Comparison of ENCODE assay signal across 8 cellular contexts in the genomic region with DNA sequence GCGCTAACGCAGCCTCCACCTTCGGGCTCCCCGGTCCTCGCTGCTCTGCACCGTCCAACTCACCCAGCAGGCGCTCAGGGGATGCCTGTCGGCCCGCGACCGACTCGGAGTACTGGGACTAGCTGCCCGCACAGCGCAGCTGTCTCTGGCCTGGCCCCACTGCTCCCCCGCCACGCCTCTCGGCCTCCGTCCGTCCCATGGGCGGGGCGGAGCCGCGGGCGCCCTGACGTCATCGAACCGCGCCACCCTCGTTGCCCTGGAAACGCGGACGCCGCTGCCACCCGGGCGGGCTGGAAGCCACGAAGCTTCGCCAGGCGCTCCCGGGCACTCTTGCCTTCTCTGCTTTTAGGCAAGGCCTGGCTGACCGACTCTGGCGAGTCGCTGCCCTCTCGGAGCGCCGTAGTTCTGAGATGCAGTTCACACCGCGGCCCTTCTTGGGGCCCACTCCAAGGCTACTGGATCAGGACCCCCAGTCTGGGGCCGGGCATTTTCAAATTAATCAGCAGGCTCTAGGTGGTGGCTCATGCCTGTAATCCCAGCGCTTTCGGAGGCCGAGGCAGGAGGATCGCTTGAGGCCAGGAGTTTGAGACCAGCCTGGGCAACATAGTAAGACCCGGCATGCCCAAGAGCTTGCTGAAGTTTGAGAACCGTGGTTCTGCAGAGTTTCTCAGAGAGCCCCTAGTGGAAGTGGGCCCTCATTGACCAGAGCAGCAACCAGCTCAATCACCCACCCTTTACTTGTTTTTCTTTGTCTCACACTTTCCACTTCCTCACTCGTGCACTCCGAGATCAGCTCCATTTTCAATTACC. TPM values are rescaled to one million over a fixed set of nuclear protein-coding genes. Genes with fewer than 3 reads are reported as not detected.
DNase-seq lines count a peak whose midpoint lies in the region; ATAC-seq, FAIRE-seq and TF ChIP-seq lines count a peak whose summit lies in the region.

No MANE protein-coding gene starts in this region.

- ATAC-seq in HG02759 (IDR thresholded peaks at IDR 0.05; ENCODE audit: unreplicated experiment) (peak; percentile 96), upper lobe of right lung (peak; percentile 99)
- peak; percentile 96 for ATAC-seq in activated naive CD8-positive, alpha-beta T cell treated with anti-CD3 and anti-CD28 coated beads, Interleukin-2, amount 50 U/mL, for 24 hours

- no peaks in the 10 kb centered on the region for H3K79me2 ChIP-seq in SU-DHL-6 (ENCODE audit: insufficient read depth, low read length)

- peak overlapping the region; percentile 68 for H3K9ac ChIP-seq in SU-DHL-6 (ENCODE audit: low read length)

- no peaks in the 10 kb centered on the region for H3K9me2 ChIP-seq in SU-DHL-6 (replicated peaks; ENCODE audit: insufficient read depth, low read length)

- H3K9me3 ChIP-seq in SU-DHL-6 (ENCODE audit: insufficient read depth, low read length) (no peaks in the 10 kb centered on the region), upper lobe of right lung (no peaks in the 10 kb centered on the region)

- TF ChIP-seq POLR2A in GM12892 (IDR thresholded peaks at IDR 0.05; ENCODE audit: low read depth, low read length) = peak; percentile 74; the same call in 1 of the 2 replicates

- H3K27ac ChIP-seq in SU-DHL-6 (ENCODE audit: low read depth, low read length) (no peak overlapping the region), upper lobe of right lung (peak overlapping the region; percentile 88)

- peaks cover 2% of the 10 kb centered on the region for H3K36me3 Mint-ChIP-seq in activated naive CD8-positive, alpha-beta T cell treated with anti-CD3 and anti-CD28 coated beads, Interleukin-2, amount 50 U/mL, for 24 hours (ENCODE audit: low read depth)

- peak overlapping the region; percentile 70 for H3K4me2 ChIP-seq in SU-DHL-6 (ENCODE audit: low read depth, low read length, poor library complexity, severe bottlenecking)

- peak overlapping the region; percentile 57 for H3K4me3 ChIP-seq in SU-DHL-6 (ENCODE audit: insufficient read depth, low read length, poor library complexity, severe bottlenecking)
- H3K4me3 ChIP-seq in upper lobe of right lung = peak overlapping the region; percentile 72

- peak overlapping the region; percentile 29 for H2AFZ ChIP-seq in SU-DHL-6 (ENCODE audit: low read depth, low read length, severe bottlenecking)

- H3K4me1 Mint-ChIP-seq in activated naive CD8-positive, alpha-beta T cell treated with anti-CD3 and anti-CD28 coated beads, Interleukin-2, amount 50 U/mL, for 24 hours = peaks cover 32% of the 10 kb centered on the region

- H3K27me3 Mint-ChIP-seq in activated naive CD8-positive, alpha-beta T cell treated with anti-CD3 and anti-CD28 coated beads, Interleukin-2, amount 50 U/mL, for 24 hours = no peaks in the 10 kb centered on the region

- DNase-seq in GM12892 (ENCODE audit: insufficient read length) = peak; percentile 90
- DNase-seq in NCI-H1105 treated with DMSO at 0.1 percent for 48 hours (lab: John Stamatoyannopoulos, UW) = peak; percentile 55
- peak; percentile 95 for DNase-seq in activated naive CD8-positive, alpha-beta T cell treated with anti-CD3 and anti-CD28 coated beads, Interleukin-2, amount 50 U/mL, for 24 hours
- DNase-seq in cardiac septum (ENCODE audit: low spot score) = peak; percentile 96
- peak; percentile 79 to 98 (median 91) for DNase-seq in posterior cingulate gyrus
- peak; percentile 94 for DNase-seq in upper lobe of right lung

- peak overlapping the region; percentile 91 for H3K4me3 Mint-ChIP-seq in activated naive CD8-positive, alpha-beta T cell treated with anti-CD3 and anti-CD28 coated beads, Interleukin-2, amount 50 U/mL, for 24 hours

- peaks cover 17% of the 10 kb centered on the region for H3K4me1 ChIP-seq in upper lobe of right lung

- peak; percentile 10 for TF ChIP-seq CTCF in SU-DHL-6 (IDR thresholded peaks at IDR 0.05; ENCODE audit: insufficient read depth, low read length, poor library complexity, severe bottlenecking)
- TF ChIP-seq CTCF in upper lobe of right lung (IDR thresholded peaks at IDR 0.05) = peak; percentile 20

- no peaks in the 10 kb centered on the region for H3K9me3 Mint-ChIP-seq in activated naive CD8-positive, alpha-beta T cell treated with anti-CD3 and anti-CD28 coated beads, Interleukin-2, amount 50 U/mL, for 24 hours

- H3K27me3 ChIP-seq in SU-DHL-6 (ENCODE audit: low read length) (no peaks in the 10 kb centered on the region), upper lobe of right lung (no peaks in the 10 kb centered on the region)

- H3K36me3 ChIP-seq in SU-DHL-6 (ENCODE audit: low read length) (no peaks in the 10 kb centered on the region), upper lobe of right lung (no peaks in the 10 kb centered on the region)

- intact Hi-C loops in cardiac septum (cut with DNase I) (no loop called here), posterior cingulate gyrus (cut with DNase I) (loop anchor here (1.0 kb wide), 1 partner anchor 12 kb away; a partner anchor contains a TSS), upper lobe of right lung (cut with DNase I) (no loop called here)

- peak overlapping the region; percentile 82 for H3K27ac Mint-ChIP-seq in activated naive CD8-positive, alpha-beta T cell treated with anti-CD3 and anti-CD28 coated beads, Interleukin-2, amount 50 U/mL, for 24 hours

- no peaks in the 10 kb centered on the region for H3F3A ChIP-seq in SU-DHL-6 (ENCODE audit: insufficient read depth)

- FAIRE-seq in GM12892 (lab: Jason Lieb, UNC) = peak; percentile 97

- H4K20me1 ChIP-seq in SU-DHL-6 (ENCODE audit: low read depth, low read length) = no peaks in the 10 kb centered on the region

RNA-seq across cellular contexts. Expression of a gene that starts 12.0 kb away (rescaled TPM):
- 11.6 TPM for polyA plus RNA-seq in GM12892 (2012; ENCODE audit: missing spikeins)
- total RNA-seq in cardiac septum (29.3 TPM), upper lobe of right lung (21.6 TPM)

RNA-seq across cellular contexts. Expression of a gene that starts 12.1 kb away (rescaled TPM):
- 7.0 TPM for polyA plus RNA-seq in GM12892 (2012; ENCODE audit: missing spikeins)
- total RNA-seq in cardiac septum (9.0 TPM), upper lobe of right lung (24.2 TPM)
